Comparison of ENCODE assay signal across 9 cellular contexts in genomic region chr17:61722398-61722797, GRCh38.
"Had no signal": no experiment of that assay in that cellular context is flagged by ENCODE, and none has a peak within 500 bp of the region (broad histone marks: within the 10 kb centered on the region; RNA-seq: fewer than 3 reads in every experiment).

No MANE protein-coding gene starts in this region.

- ATAC-seq: HepG2, K562 had no signal

- DNase-seq: IMR-90, KBM-7, KG1 had no signal

- H3K27ac ChIP-seq: HL-60, KMS-11 had no signal

- H3K27me3 Mint-ChIP-seq: IgD-negative memory B cell had no signal

- H3K4me3 ChIP-seq: K562 had no signal

- H3K4me2 ChIP-seq: KMS-11 had no signal

- H3K27ac Mint-ChIP-seq: IgD-negative memory B cell had no signal

- H3K9ac ChIP-seq: KMS-11 had no signal

- FAIRE-seq: HepG2, HTR-8/SVneo, K562 had no signal

- H3K4me1 Mint-ChIP-seq: IgD-negative memory B cell had no signal
